ENCODE assay signal across 14 cellular contexts in genomic region chr4:8725845-8726244, GRCh38.
DNase-seq lines count a peak whose midpoint lies in the region; ATAC-seq and TF ChIP-seq lines count a peak whose summit lies in the region.
"Had no signal": no experiment of that assay in that cellular context is flagged by ENCODE, and none has a peak within 500 bp of the region (broad histone marks: within the 10 kb centered on the region; RNA-seq: fewer than 3 reads in every experiment).

No MANE protein-coding gene starts in this region.

- ATAC-seq in HG03342 (IDR thresholded peaks at IDR 0.05; ENCODE audit: unreplicated experiment), result no peak
- no peak for ATAC-seq in GM18502 (IDR thresholded peaks at IDR 0.05; ENCODE audit: poor library complexity, unreplicated experiment)

- H3K9me3 ChIP-seq in sigmoid colon, result no peaks in the 10 kb centered on the region
- H3K9me3 ChIP-seq: BLaER1 had no signal

- peak; percentile 46 for DNase-seq in activated effector memory CD4-positive, alpha-beta T cell treated with anti-CD3 and anti-CD28 coated beads, Interleukin-2, amount 50 U/mL, for 16 hours
- no peak for DNase-seq in activated effector memory CD4-positive, alpha-beta T cell treated with Interleukin-2 at 50 U/mL for 16 hours
- peak; percentile 45 for DNase-seq in coronary artery (ENCODE audit: low spot score)
- peak; percentile 35 for DNase-seq in sigmoid colon
- DNase-seq in ureter (ENCODE audit: low spot score), result peak; percentile 24
- DNase-seq in ACHN, result no peak
- DNase-seq: CD8-positive, alpha-beta memory T cell; DMS79; HCEC 1CT; NCI-H1417; NCI-H187 treated with DMSO at 0.1 percent for 48 hours had no signal

- peaks cover 0 to 47% (median 11%) of the 10 kb centered on the region in 3 donors for H3K27me3 ChIP-seq in sigmoid colon
- H3K27me3 ChIP-seq: BLaER1 had no signal

- intact Hi-C loops in sigmoid colon (cut with DNase I), result no loop called here

- H3K27ac ChIP-seq in coronary artery, result no peak overlapping the region
- H3K27ac ChIP-seq in sigmoid colon, result no peak overlapping the region
- H3K27ac ChIP-seq: BLaER1 had no signal

- H3K36me3 ChIP-seq in sigmoid colon, result no peaks in the 10 kb centered on the region
- H3K36me3 ChIP-seq: BLaER1 had no signal

- no peak for TF ChIP-seq EP300 in sigmoid colon (IDR thresholded peaks at IDR 0.05)

- in situ Hi-C loops in ACHN (cut with HindIII; ENCODE audit: low pct_ligation_motif_present, low pct_unique_long_range_greater_than_20kb, low sequenced_read_pairs), result no loop called here

- H3K4me1 ChIP-seq in sigmoid colon, result no peaks in the 10 kb centered on the region

- 59 to 82% methylated on average over 10 of the region's 10 CpGs for WGBS in sigmoid colon, 2 donors

- TF ChIP-seq CTCF in coronary artery (IDR thresholded peaks at IDR 0.05) (no peak), sigmoid colon (IDR thresholded peaks at IDR 0.05) (no peak)

- no peak overlapping the region for H3K4me3 ChIP-seq in coronary artery
- H3K4me3 ChIP-seq in sigmoid colon, result no peak overlapping the region
- H3K4me3 ChIP-seq: BLaER1 had no signal

- no peak for TF ChIP-seq POLR2A in sigmoid colon (IDR thresholded peaks at IDR 0.05)

Comparison
In these comparisons a context has a peak if more than half of its experiments do, and no peak if none do; other contexts are left out.
1. DNase-seq: peak in activated effector memory CD4-positive, alpha-beta T cell treated with anti-CD3 and anti-CD28 coated beads, Interleukin-2, amount 50 U/mL, for 16 hours (single experiment), coronary artery (single experiment), sigmoid colon (single experiment) and ureter (single experiment); none in activated effector memory CD4-positive, alpha-beta T cell treated with Interleukin-2 at 50 U/mL for 16 hours (single experiment) and ACHN (single experiment).